ENCODE assay signal across 1 cellular context in genomic region chr5:78888580-78889187, GRCh38.
A peak's percentile ranks its signal among the peaks of the same experiment; 100 is the strongest.
TF ChIP-seq lines count a peak whose summit lies in the region.

No MANE protein-coding gene starts in this region.

TF ChIP-seq in HepG2, 621 proteins besides CTCF, POLR2A, EP300 and RAD21:
- TF ChIP-seq, protein P1, sequence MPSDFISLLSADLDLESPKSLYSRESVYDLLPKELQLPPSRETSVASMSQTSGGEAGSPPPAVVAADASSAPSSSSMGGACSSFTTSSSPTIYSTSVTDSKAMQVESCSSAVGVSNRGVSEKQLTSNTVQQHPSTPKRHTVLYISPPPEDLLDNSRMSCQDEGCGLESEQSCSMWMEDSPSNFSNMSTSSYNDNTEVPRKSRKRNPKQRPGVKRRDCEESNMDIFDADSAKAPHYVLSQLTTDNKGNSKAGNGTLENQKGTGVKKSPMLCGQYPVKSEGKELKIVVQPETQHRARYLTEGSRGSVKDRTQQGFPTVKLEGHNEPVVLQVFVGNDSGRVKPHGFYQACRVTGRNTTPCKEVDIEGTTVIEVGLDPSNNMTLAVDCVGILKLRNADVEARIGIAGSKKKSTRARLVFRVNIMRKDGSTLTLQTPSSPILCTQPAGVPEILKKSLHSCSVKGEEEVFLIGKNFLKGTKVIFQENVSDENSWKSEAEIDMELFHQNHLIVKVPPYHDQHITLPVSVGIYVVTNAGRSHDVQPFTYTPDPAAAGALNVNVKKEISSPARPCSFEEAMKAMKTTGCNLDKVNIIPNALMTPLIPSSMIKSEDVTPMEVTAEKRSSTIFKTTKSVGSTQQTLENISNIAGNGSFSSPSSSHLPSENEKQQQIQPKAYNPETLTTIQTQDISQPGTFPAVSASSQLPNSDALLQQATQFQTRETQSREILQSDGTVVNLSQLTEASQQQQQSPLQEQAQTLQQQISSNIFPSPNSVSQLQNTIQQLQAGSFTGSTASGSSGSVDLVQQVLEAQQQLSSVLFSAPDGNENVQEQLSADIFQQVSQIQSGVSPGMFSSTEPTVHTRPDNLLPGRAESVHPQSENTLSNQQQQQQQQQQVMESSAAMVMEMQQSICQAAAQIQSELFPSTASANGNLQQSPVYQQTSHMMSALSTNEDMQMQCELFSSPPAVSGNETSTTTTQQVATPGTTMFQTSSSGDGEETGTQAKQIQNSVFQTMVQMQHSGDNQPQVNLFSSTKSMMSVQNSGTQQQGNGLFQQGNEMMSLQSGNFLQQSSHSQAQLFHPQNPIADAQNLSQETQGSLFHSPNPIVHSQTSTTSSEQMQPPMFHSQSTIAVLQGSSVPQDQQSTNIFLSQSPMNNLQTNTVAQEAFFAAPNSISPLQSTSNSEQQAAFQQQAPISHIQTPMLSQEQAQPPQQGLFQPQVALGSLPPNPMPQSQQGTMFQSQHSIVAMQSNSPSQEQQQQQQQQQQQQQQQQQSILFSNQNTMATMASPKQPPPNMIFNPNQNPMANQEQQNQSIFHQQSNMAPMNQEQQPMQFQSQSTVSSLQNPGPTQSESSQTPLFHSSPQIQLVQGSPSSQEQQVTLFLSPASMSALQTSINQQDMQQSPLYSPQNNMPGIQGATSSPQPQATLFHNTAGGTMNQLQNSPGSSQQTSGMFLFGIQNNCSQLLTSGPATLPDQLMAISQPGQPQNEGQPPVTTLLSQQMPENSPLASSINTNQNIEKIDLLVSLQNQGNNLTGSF (CRISPR knock-in tag; IDR thresholded peaks at IDR 0.05): no peak
- TF ChIP-seq LCORL (IDR thresholded peaks at IDR 0.05) (peak; percentile 79), LCORL (CRISPR knock-in tag; IDR thresholded peaks at IDR 0.05) (no peak)
